In genomic region chr21:38831526-38832467, GRCh38 we compare ENCODE assay signal across 8 cellular contexts. TPM values are rescaled to one million over a fixed set of nuclear protein-coding genes. Genes with fewer than 3 reads are reported as not detected.
DNase-seq lines count a peak whose midpoint lies in the region; ATAC-seq and TF ChIP-seq lines count a peak whose summit lies in the region.

No MANE protein-coding gene starts in this region.

- H3K36me3 ChIP-seq in colonic mucosa (no peaks in the 10 kb centered on the region), uterus (no peaks in the 10 kb centered on the region)

- DNase-seq in CD1c-positive myeloid dendritic cell (ENCODE audit: extremely low spot score) (peak; percentile 97), SK-MEL-5 (ENCODE audit: low read depth, low spot score) (peak; percentile 32), colonic mucosa (peak; percentile 77), mucosa of gallbladder (ENCODE audit: low spot score) (peak; percentile 82), uterus (peak; percentile 83 to 95), COR-L47 (lab: John Stamatoyannopoulos, UW) (no peak)

- H3K9me3 ChIP-seq in colonic mucosa: no peaks in the 10 kb centered on the region
- no peaks in the 10 kb centered on the region for H3K9me3 ChIP-seq in uterus

- TF ChIP-seq POLR2A in uterus (IDR thresholded peaks at IDR 0.05): no peak

- no peak overlapping the region for H3K4me3 ChIP-seq in colonic mucosa
- no peak overlapping the region for H3K4me3 ChIP-seq in uterus

- in situ Hi-C loops in SK-MEL-5 (cut with HindIII; ENCODE audit: low pct_unique_long_range_greater_than_20kb, low sequenced_read_pairs): no loop called here

- intact Hi-C loops in colonic mucosa (cut with DNase I): no loop called here
- intact Hi-C loops in uterus (cut with DNase I; ENCODE audit: low total_unique reads): no loop called here

- H3K9ac ChIP-seq in colonic mucosa (ENCODE audit: low read depth in 2 of 2, low read length in 2 of 2): no peak overlapping the region

- peak overlapping the region; percentile 46 for H3K27ac ChIP-seq in colonic mucosa
- H3K27ac ChIP-seq in uterus: peak overlapping the region; percentile 51 to 68

- TF ChIP-seq CTCF in colonic mucosa (IDR thresholded peaks at IDR 0.05): no peak
- TF ChIP-seq CTCF in uterus (IDR thresholded peaks at IDR 0.05): no peak

- no peaks in the 10 kb centered on the region for H3K27me3 ChIP-seq in colonic mucosa
- H3K27me3 ChIP-seq in uterus: no peaks in the 10 kb centered on the region

- H3K4me1 ChIP-seq in colonic mucosa: no peaks in the 10 kb centered on the region
- peaks cover 0 to 5% of the 10 kb centered on the region in 2 donors for H3K4me1 ChIP-seq in uterus

- ATAC-seq in GM19395 (IDR thresholded peaks at IDR 0.05; ENCODE audit: unreplicated experiment) (peak; percentile 93), HG03378 (IDR thresholded peaks at IDR 0.05; ENCODE audit: unreplicated experiment) (peak; percentile 98)

RNA-seq across cellular contexts. Expression of gene ETS2, which starts 26.1 kb away (rescaled TPM):
- total RNA-seq in SK-MEL-5 (2014; rRNA removed; shearing (Covaris generic)): 3.6 and 4.2 TPM in 2 replicates
- polyA plus RNA-seq in SK-MEL-5 (2015; cell fraction: cytosol; rRNA removed): 6.9 and 7.9 TPM in 2 replicates
- polyA plus RNA-seq in SK-MEL-5 (2015; cell fraction: nucleus; rRNA removed): 5.5 and 7.6 TPM in 2 replicates
- total RNA-seq in colonic mucosa (100 to 1,000 TPM; 110 to 185 TPM), mucosa of gallbladder (93.5 TPM), uterus (100 to 1,000 TPM in 2 of 4 donors, 10 to 100 TPM in 2; 72.6 to 147 (median 98.5) TPM)

Comparison
In these comparisons a context has a peak if more than half of its experiments do, and no peak if none do; other contexts are left out.
1. RNA of gene ETS2, which starts 26.1 kb away (total RNA-seq): 110 to 185 TPM in colonic mucosa, 72.6 to 147 TPM in uterus and 93.5 TPM in mucosa of gallbladder (single experiment); 3.6 to 4.2 TPM in SK-MEL-5; every median in the first group is over 10 times any median in the second.